8 cellular contexts compared by ENCODE assay signal in genomic region chr1:20661235-20662109, GRCh38. TPM values are rescaled to one million over a fixed set of nuclear protein-coding genes. Genes with fewer than 3 reads are reported as not detected.
A peak's percentile ranks its signal among the peaks of the same experiment; 100 is the strongest.
DNase-seq lines count a peak whose midpoint lies in the region; FAIRE-seq and TF ChIP-seq lines count a peak whose summit lies in the region.

Gene DDOST, minus strand, starts transcription at chr1:20661369. Its CDS starts 19 bp downstream, at chr1:20661350.

- H3K9me3 Mint-ChIP-seq in nephron progenitor cell = no peaks in the 10 kb centered on the region

- H3K4me1 ChIP-seq in Loucy (ENCODE audit: insufficient read depth, low read length, poor library complexity, severe bottlenecking) (peaks cover 40% of the 10 kb centered on the region), stomach (peaks cover 21 to 47% (median 33%) of the 10 kb centered on the region in 4 donors)

- no peaks in the 10 kb centered on the region for H3K27me3 Mint-ChIP-seq in nephron progenitor cell (ENCODE audit: low read depth, poor library complexity)

- peak within 1 kb of the TSS; percentile 98 for H3K27ac Mint-ChIP-seq in nephron progenitor cell

- H3K4me3 Mint-ChIP-seq in nephron progenitor cell = peak within 1 kb of the TSS; percentile 94

- DNase-seq in ELR (ENCODE audit: low read depth) (peak; percentile 98), H54 (ENCODE audit: insufficient read length, low spot score) (peak; percentile 92), SHP77 (lab: John Stamatoyannopoulos, UW) (peak; percentile 97 to 98), fibroblast of the aortic adventitia (ENCODE audit: low read depth) (peak; percentile 98), nephron progenitor cell (peak; percentile 91), stomach (peak; percentile 96)
- peak; percentile 98 for DNase-seq in activated effector memory CD4-positive, alpha-beta T cell treated with anti-CD3 and anti-CD28 coated beads, Interleukin-2, amount 50 U/mL, for 16 hours

- H3K9me2 ChIP-seq in Loucy (replicated peaks; ENCODE audit: low read depth, low read length) = no peaks in the 10 kb centered on the region

- peaks cover 31% of the 10 kb centered on the region for H3K4me1 Mint-ChIP-seq in nephron progenitor cell

- TF ChIP-seq CTCF in Loucy (conservative IDR thresholded peaks at IDR 0.05; ENCODE audit: low read length) (peak; percentile 30; the same call in 1 of the 2 replicates), fibroblast of the aortic adventitia (IDR thresholded peaks at IDR 0.05; ENCODE audit: insufficient read depth, low read length) (peak; percentile 44), nephron progenitor cell (IDR thresholded peaks at IDR 0.05) (no peak), stomach (IDR thresholded peaks at IDR 0.05) (peak in 4 of 7 experiments; percentile 13 to 54 (median 40))

- H3K36me3 ChIP-seq in Loucy (ENCODE audit: insufficient read depth, low read length) = peaks cover 17% of the 10 kb centered on the region; the same call in 1 of the 2 replicates
- H3K36me3 ChIP-seq in stomach = peaks cover 17 to 30% (median 29%) of the 10 kb centered on the region in 4 donors

- WGBS in stomach, 5 donors = 1 to 3% (median 1%) methylated on average over 19 to 55 of the region's 55 CpGs

- H3K4me2 ChIP-seq in Loucy (ENCODE audit: low read depth, low read length, poor library complexity, severe bottlenecking) = peak within 1 kb of the TSS; percentile 98

- H3K27me3 ChIP-seq in Loucy (ENCODE audit: insufficient read depth, low read length, poor library complexity, severe bottlenecking) (no peaks in the 10 kb centered on the region), stomach (no peaks in the 10 kb centered on the region)

- peak within 1 kb of the TSS; percentile 64 to 89 (median 85) for H3K27ac ChIP-seq in stomach

- H3F3A ChIP-seq in Loucy (ENCODE audit: low read depth) = peaks cover 3% of the 10 kb centered on the region; the same call in 1 of the 2 replicates

- peak within 1 kb of the TSS; percentile 79 for H2AFZ ChIP-seq in Loucy (ENCODE audit: low read length)

- H4K20me1 ChIP-seq in Loucy (ENCODE audit: insufficient read depth, low read length, poor library complexity, severe bottlenecking) = peaks cover 37% of the 10 kb centered on the region

- H3K79me2 ChIP-seq in Loucy (ENCODE audit: insufficient read depth, low read length) = peaks cover 56% of the 10 kb centered on the region

- intact Hi-C loops in stomach (cut with DNase I; ENCODE audit: low total_unique reads) = no loop called here

- H3K9me3 ChIP-seq in Loucy (ENCODE audit: insufficient read depth, low read depth, low read length) = no peaks in the 10 kb centered on the region
- no peaks in the 10 kb centered on the region for H3K9me3 ChIP-seq in stomach

- peaks cover 21% of the 10 kb centered on the region for H3K36me3 Mint-ChIP-seq in nephron progenitor cell (ENCODE audit: low read depth)

- H3K4me3 ChIP-seq in Loucy (ENCODE audit: low read length, poor library complexity, severe bottlenecking) (peak within 1 kb of the TSS; percentile 89), fibroblast of the aortic adventitia (ENCODE audit: low read depth, low read length) (peak within 1 kb of the TSS; percentile 96), stomach (peak within 1 kb of the TSS; percentile 82 to 96 (median 91))

- peak; percentile 50 for TF ChIP-seq POLR2A in H54 (IDR thresholded peaks at IDR 0.05; ENCODE audit: low read depth, low read length)
- TF ChIP-seq POLR2A in stomach (IDR thresholded peaks at IDR 0.05) = no peak

- peak within 1 kb of the TSS; percentile 96 for H3K9ac ChIP-seq in Loucy (ENCODE audit: low read depth, low read length, poor library complexity, severe bottlenecking)

- no peak for TF ChIP-seq EP300 in stomach (IDR thresholded peaks at IDR 0.05)

- FAIRE-seq in H54 (lab: Jason Lieb, UNC) = peak; percentile 80

RNA-seq across cellular contexts. Expression of gene DDOST, which starts in this region (rescaled TPM):
- total RNA-seq in fibroblast of the aortic adventitia (ENCODE audit: low replicate concordance) (54.0 and 183 TPM in 2 replicates), stomach (100 to 1,000 TPM in 2 of 5 donors, 10 to 100 TPM in 3; 38.5 to 227 (median 88.1) TPM)
- polyA plus RNA-seq in stomach = 100 to 1,000 TPM in 2 of 3 donors, 10 to 100 TPM in 1; 84.6 to 119 (median 117) TPM

Comparison
In these comparisons a context has a peak if more than half of its experiments do, and no peak if none do; other contexts are left out.
1. Peak in every context shown above with its lines: DNase-seq, H3K4me3 ChIP-seq and H3K27ac ChIP-seq.